Comparison of ENCODE assay signal across 8 cellular contexts in the genomic region with DNA sequence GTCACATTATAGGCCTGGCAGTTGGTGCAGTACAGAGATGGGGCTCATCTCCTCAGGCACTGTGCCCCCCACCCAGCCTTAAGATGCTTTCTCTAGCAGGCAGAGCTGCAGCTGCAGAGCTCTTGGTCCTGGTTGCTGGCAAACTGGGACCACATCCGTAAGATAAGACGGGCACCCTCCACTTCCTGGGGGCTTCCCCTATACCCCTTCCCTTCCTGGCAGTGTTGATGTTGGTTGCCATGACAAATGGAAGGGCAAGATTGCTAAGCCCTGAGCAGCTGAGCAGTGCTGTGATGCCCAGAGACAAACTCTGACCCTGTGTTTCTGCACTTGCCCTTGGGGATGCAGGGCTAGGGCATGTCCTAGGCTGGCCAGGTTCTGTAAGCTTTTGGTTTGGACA.
DNase-seq lines count a peak whose midpoint lies in the region.
"Had no signal": no experiment of that assay in that cellular context is flagged by ENCODE, and none has a peak within 500 bp of the region (broad histone marks: within the 10 kb centered on the region; RNA-seq: fewer than 3 reads in every experiment).

No MANE protein-coding gene starts in this region.

- no peaks in the 10 kb centered on the region for H3K36me3 ChIP-seq in effector memory CD4-positive, alpha-beta T cell (ENCODE audit: control insufficient read depth, insufficient read depth, low read length)
- no peaks in the 10 kb centered on the region for H3K36me3 ChIP-seq in MG63

- DNase-seq in Jurkat, Clone E6-1 (ENCODE audit: low read depth, low spot score), result peak; percentile 88
- DNase-seq in activated CD4-positive, alpha-beta T cell treated with anti-CD3 and anti-CD28 coated beads, Interleukin-2, amount 50 U/mL, for 48 hours, result peak; percentile 31 to 48
- peak; percentile 47 to 72 (median 65) for DNase-seq in effector memory CD4-positive, alpha-beta T cell
- peak; percentile 33 to 79 (median 58) for DNase-seq in stimulated activated naive CD4-positive, alpha-beta T cell (lab: John Stamatoyannopoulos, UW)
- DNase-seq in NCI-H2171 (lab: John Stamatoyannopoulos, UW) (no peak), H4 (ENCODE audit: low spot score) (no peak), MG63 (no peak)

- H3K27me3 ChIP-seq in effector memory CD4-positive, alpha-beta T cell (replicated peaks; ENCODE audit: control insufficient read depth, insufficient read depth, low read length, poor library complexity, severe bottlenecking), result no peaks in the 10 kb centered on the region
- no peaks in the 10 kb centered on the region for H3K27me3 ChIP-seq in MG63

- peak overlapping the region; percentile 88 for H3K27ac ChIP-seq in effector memory CD4-positive, alpha-beta T cell (ENCODE audit: insufficient read depth, low read length, poor library complexity, severe bottlenecking)
- H3K27ac ChIP-seq: SK-N-MC had no signal

- no peaks in the 10 kb centered on the region for H3K9me3 ChIP-seq in effector memory CD4-positive, alpha-beta T cell (ENCODE audit: control insufficient read depth, low read length)
- no peaks in the 10 kb centered on the region for H3K9me3 ChIP-seq in MG63

- H3K4me1 ChIP-seq in effector memory CD4-positive, alpha-beta T cell (ENCODE audit: control insufficient read depth, insufficient read depth, low read length, poor library complexity, severe bottlenecking), result peaks cover 56% of the 10 kb centered on the region

- H3K4me3 ChIP-seq in Jurkat, Clone E6-1 (ENCODE audit: low read length), result peak overlapping the region; percentile 21
- peak overlapping the region; percentile 16 for H3K4me3 ChIP-seq in effector memory CD4-positive, alpha-beta T cell (ENCODE audit: insufficient read depth, low read depth, low read length, poor library complexity, severe bottlenecking)
- no peak overlapping the region for H3K4me3 ChIP-seq in MG63
- H3K4me3 ChIP-seq: SK-N-MC had no signal

Comparison
In these comparisons a context has a peak if more than half of its experiments do, and no peak if none do; other contexts are left out.
1. DNase-seq: peak in Jurkat, Clone E6-1 (single experiment), activated CD4-positive, alpha-beta T cell treated with anti-CD3 and anti-CD28 coated beads, Interleukin-2, amount 50 U/mL, for 48 hours (2 of 2), effector memory CD4-positive, alpha-beta T cell (3 of 3) and stimulated activated naive CD4-positive, alpha-beta T cell (6 of 6); none in NCI-H2171 (single experiment), H4 (single experiment) and MG63 (single experiment).